1 cellular context compared by ENCODE assay signal in genomic region chr11:17734986-17735822, GRCh38.
TF ChIP-seq lines count a peak whose summit lies in the region.

No MANE protein-coding gene starts in this region.

TF ChIP-seq in HEK293, 187 proteins besides CTCF, POLR2A, EP300 and RAD21 (continued from another document and continues in another):
- TF ChIP-seq, protein P1, sequence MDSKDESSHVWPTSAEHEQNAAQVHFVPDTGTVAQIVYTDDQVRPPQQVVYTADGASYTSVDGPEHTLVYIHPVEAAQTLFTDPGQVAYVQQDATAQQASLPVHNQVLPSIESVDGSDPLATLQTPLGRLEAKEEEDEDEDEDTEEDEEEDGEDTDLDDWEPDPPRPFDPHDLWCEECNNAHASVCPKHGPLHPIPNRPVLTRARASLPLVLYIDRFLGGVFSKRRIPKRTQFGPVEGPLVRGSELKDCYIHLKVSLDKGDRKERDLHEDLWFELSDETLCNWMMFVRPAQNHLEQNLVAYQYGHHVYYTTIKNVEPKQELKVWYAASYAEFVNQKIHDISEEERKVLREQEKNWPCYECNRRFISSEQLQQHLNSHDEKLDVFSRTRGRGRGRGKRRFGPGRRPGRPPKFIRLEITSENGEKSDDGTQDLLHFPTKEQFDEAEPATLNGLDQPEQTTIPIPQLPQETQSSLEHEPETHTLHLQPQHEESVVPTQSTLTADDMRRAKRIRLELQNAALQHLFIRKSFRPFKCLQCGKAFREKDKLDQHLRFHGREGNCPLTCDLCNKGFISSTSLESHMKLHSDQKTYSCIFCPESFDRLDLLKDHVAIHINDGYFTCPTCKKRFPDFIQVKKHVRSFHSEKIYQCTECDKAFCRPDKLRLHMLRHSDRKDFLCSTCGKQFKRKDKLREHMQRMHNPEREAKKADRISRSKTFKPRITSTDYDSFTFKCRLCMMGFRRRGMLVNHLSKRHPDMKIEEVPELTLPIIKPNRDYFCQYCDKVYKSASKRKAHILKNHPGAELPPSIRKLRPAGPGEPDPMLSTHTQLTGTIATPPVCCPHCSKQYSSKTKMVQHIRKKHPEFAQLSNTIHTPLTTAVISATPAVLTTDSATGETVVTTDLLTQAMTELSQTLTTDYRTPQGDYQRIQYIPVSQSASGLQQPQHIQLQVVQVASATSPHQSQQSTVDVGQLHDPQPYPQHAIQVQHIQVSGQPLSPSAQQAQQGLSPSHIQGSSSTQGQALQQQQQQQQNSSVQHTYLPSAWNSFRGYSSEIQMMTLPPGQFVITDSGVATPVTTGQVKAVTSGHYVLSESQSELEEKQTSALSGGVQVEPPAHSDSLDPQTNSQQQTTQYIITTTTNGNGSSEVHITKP (tag by site-specific recombination; IDR thresholded peaks at IDR 0.05), result peak; percentile 43
- TF ChIP-seq, protein P2, sequence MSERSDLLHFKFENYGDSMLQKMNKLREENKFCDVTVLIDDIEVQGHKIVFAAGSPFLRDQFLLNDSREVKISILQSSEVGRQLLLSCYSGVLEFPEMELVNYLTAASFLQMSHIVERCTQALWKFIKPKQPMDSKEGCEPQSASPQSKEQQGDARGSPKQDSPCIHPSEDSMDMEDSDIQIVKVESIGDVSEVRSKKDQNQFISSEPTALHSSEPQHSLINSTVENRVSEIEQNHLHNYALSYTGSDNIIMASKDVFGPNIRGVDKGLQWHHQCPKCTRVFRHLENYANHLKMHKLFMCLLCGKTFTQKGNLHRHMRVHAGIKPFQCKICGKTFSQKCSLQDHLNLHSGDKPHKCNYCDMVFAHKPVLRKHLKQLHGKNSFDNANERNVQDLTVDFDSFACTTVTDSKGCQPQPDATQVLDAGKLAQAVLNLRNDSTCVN (tag by site-specific recombination; optimal IDR thresholded peaks at IDR 0.05), result peak; percentile 75
- no peak for TF ChIP-seq ZNF175 (tag by site-specific recombination; IDR thresholded peaks at IDR 0.05)
- no peak for TF ChIP-seq ZNF639 (tag by site-specific recombination; IDR thresholded peaks at IDR 0.05)
- TF ChIP-seq PBX3 (CRISPR knock-in tag; IDR thresholded peaks at IDR 0.05), result no peak; the same call in 1 of the 2 replicates
- peak; percentile 61; the same call in 1 of the 2 replicates for TF ChIP-seq ZFP69B (tag by site-specific recombination; IDR thresholded peaks at IDR 0.05)
- no peak for TF ChIP-seq ZNF76 (tag by site-specific recombination; IDR thresholded peaks at IDR 0.05; ENCODE audit: borderline replicate concordance, low read depth)
- no peak for TF ChIP-seq ZBTB1 (tag by site-specific recombination; IDR thresholded peaks at IDR 0.05)
- no peak for TF ChIP-seq ZNF514 (tag by site-specific recombination; IDR thresholded peaks at IDR 0.05)
- TF ChIP-seq, protein P3, sequence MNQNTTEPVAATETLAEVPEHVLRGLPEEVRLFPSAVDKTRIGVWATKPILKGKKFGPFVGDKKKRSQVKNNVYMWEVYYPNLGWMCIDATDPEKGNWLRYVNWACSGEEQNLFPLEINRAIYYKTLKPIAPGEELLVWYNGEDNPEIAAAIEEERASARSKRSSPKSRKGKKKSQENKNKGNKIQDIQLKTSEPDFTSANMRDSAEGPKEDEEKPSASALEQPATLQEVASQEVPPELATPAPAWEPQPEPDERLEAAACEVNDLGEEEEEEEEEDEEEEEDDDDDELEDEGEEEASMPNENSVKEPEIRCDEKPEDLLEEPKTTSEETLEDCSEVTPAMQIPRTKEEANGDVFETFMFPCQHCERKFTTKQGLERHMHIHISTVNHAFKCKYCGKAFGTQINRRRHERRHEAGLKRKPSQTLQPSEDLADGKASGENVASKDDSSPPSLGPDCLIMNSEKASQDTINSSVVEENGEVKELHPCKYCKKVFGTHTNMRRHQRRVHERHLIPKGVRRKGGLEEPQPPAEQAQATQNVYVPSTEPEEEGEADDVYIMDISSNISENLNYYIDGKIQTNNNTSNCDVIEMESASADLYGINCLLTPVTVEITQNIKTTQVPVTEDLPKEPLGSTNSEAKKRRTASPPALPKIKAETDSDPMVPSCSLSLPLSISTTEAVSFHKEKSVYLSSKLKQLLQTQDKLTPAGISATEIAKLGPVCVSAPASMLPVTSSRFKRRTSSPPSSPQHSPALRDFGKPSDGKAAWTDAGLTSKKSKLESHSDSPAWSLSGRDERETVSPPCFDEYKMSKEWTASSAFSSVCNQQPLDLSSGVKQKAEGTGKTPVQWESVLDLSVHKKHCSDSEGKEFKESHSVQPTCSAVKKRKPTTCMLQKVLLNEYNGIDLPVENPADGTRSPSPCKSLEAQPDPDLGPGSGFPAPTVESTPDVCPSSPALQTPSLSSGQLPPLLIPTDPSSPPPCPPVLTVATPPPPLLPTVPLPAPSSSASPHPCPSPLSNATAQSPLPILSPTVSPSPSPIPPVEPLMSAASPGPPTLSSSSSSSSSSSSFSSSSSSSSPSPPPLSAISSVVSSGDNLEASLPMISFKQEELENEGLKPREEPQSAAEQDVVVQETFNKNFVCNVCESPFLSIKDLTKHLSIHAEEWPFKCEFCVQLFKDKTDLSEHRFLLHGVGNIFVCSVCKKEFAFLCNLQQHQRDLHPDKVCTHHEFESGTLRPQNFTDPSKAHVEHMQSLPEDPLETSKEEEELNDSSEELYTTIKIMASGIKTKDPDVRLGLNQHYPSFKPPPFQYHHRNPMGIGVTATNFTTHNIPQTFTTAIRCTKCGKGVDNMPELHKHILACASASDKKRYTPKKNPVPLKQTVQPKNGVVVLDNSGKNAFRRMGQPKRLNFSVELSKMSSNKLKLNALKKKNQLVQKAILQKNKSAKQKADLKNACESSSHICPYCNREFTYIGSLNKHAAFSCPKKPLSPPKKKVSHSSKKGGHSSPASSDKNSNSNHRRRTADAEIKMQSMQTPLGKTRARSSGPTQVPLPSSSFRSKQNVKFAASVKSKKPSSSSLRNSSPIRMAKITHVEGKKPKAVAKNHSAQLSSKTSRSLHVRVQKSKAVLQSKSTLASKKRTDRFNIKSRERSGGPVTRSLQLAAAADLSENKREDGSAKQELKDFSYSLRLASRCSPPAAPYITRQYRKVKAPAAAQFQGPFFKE (tag by site-specific recombination; IDR thresholded peaks at IDR 0.05; ENCODE audit: borderline replicate concordance), result no peak
- peak; percentile 71 for TF ChIP-seq ZBTB20 (tag by site-specific recombination; IDR thresholded peaks at IDR 0.05)
- no peak for TF ChIP-seq ZNF558 (tag by site-specific recombination; IDR thresholded peaks at IDR 0.05)
- TF ChIP-seq ZNF341 (tag by site-specific recombination; IDR thresholded peaks at IDR 0.05; ENCODE audit: low read depth), result 0 out of 2 replicates have a peak, but pooled peaks have one; percentile 10
- TF ChIP-seq GLIS2 (tag by site-specific recombination; IDR thresholded peaks at IDR 0.05), result peak; percentile 92; the same call in 1 of the 2 replicates
- no peak for TF ChIP-seq ZNF792 (tag by site-specific recombination; IDR thresholded peaks at IDR 0.05)
- TF ChIP-seq, protein P4, sequence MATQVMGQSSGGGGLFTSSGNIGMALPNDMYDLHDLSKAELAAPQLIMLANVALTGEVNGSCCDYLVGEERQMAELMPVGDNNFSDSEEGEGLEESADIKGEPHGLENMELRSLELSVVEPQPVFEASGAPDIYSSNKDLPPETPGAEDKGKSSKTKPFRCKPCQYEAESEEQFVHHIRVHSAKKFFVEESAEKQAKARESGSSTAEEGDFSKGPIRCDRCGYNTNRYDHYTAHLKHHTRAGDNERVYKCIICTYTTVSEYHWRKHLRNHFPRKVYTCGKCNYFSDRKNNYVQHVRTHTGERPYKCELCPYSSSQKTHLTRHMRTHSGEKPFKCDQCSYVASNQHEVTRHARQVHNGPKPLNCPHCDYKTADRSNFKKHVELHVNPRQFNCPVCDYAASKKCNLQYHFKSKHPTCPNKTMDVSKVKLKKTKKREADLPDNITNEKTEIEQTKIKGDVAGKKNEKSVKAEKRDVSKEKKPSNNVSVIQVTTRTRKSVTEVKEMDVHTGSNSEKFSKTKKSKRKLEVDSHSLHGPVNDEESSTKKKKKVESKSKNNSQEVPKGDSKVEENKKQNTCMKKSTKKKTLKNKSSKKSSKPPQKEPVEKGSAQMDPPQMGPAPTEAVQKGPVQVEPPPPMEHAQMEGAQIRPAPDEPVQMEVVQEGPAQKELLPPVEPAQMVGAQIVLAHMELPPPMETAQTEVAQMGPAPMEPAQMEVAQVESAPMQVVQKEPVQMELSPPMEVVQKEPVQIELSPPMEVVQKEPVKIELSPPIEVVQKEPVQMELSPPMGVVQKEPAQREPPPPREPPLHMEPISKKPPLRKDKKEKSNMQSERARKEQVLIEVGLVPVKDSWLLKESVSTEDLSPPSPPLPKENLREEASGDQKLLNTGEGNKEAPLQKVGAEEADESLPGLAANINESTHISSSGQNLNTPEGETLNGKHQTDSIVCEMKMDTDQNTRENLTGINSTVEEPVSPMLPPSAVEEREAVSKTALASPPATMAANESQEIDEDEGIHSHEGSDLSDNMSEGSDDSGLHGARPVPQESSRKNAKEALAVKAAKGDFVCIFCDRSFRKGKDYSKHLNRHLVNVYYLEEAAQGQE (tag by site-specific recombination; IDR thresholded peaks at IDR 0.05), result peak; percentile 95
- 0 out of 2 replicates have a peak, but pooled peaks have one; percentile 11 for TF ChIP-seq KLF1 (tag by site-specific recombination; IDR thresholded peaks at IDR 0.05)
- TF ChIP-seq ZNF140 (tag by site-specific recombination; IDR thresholded peaks at IDR 0.05), result no peak
- peak; percentile 28; the same call in 1 of the 2 replicates for TF ChIP-seq KLF17 (tag by site-specific recombination; IDR thresholded peaks at IDR 0.05)
- peak; percentile 31; the same call in 1 of the 2 replicates for TF ChIP-seq KLF8 (tag by site-specific recombination; IDR thresholded peaks at IDR 0.05)
- TF ChIP-seq, protein P5, sequence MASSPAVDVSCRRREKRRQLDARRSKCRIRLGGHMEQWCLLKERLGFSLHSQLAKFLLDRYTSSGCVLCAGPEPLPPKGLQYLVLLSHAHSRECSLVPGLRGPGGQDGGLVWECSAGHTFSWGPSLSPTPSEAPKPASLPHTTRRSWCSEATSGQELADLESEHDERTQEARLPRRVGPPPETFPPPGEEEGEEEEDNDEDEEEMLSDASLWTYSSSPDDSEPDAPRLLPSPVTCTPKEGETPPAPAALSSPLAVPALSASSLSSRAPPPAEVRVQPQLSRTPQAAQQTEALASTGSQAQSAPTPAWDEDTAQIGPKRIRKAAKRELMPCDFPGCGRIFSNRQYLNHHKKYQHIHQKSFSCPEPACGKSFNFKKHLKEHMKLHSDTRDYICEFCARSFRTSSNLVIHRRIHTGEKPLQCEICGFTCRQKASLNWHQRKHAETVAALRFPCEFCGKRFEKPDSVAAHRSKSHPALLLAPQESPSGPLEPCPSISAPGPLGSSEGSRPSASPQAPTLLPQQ (tag by site-specific recombination; IDR thresholded peaks at IDR 0.05), result peak; percentile 75
- no peak for TF ChIP-seq ZNF16 (tag by site-specific recombination; IDR thresholded peaks at IDR 0.05; ENCODE audit: low read depth)
- TF ChIP-seq PRDM6 (tag by site-specific recombination; IDR thresholded peaks at IDR 0.05), result no peak
- TF ChIP-seq SP2 (tag by site-specific recombination; IDR thresholded peaks at IDR 0.05), result peak; percentile 66
- 0 out of 2 replicates have a peak, but pooled peaks have one; percentile 20 for TF ChIP-seq ZNF366 (tag by site-specific recombination; conservative IDR thresholded peaks at IDR 0.05)
- TF ChIP-seq GLIS1 (tag by site-specific recombination; IDR thresholded peaks at IDR 0.05), result peak; percentile 92
- 0 out of 2 replicates have a peak, but pooled peaks have one; percentile 35 for TF ChIP-seq KLF16 (tag by site-specific recombination; IDR thresholded peaks at IDR 0.05)
- TF ChIP-seq, protein P6, sequence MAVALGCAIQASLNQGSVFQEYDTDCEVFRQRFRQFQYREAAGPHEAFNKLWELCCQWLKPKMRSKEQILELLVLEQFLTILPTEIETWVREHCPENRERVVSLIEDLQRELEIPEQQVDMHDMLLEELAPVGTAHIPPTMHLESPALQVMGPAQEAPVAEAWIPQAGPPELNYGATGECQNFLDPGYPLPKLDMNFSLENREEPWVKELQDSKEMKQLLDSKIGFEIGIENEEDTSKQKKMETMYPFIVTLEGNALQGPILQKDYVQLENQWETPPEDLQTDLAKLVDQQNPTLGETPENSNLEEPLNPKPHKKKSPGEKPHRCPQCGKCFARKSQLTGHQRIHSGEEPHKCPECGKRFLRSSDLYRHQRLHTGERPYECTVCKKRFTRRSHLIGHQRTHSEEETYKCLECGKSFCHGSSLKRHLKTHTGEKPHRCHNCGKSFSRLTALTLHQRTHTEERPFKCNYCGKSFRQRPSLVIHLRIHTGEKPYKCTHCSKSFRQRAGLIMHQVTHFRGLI (tag by site-specific recombination; IDR thresholded peaks at IDR 0.05), result peak; percentile 40; the same call in 1 of the 2 replicates
- 0 out of 2 replicates have a peak, but pooled peaks have one; percentile 16 for TF ChIP-seq ZBTB8A (tag by site-specific recombination; IDR thresholded peaks at IDR 0.05)
- no peak for TF ChIP-seq ZNF701 (tag by site-specific recombination; IDR thresholded peaks at IDR 0.05)
